In the genomic region with DNA sequence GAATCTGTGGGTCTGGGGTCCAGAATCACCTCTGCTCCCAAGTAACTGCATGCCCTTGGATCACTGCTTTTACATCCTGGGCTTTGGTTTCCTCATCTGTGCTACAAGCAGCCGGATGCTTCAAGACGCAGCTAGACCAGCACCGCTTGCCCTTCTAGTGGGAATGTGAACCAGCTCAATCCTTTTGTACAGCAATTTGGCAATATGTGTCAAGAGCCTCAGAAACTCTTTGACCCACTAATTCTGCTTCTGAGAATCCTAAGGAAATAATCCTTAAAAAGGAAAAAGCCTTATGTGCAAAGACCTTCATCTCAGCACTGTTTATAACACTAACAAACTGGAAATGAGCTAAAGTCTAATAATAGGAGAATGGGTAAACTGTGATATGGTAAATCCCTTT, we compare ENCODE assay signal across 21 cellular contexts. TPM values are rescaled to one million over a fixed set of nuclear protein-coding genes. Genes with fewer than 3 reads are reported as not detected.
DNase-seq lines count a peak whose midpoint lies in the region; ATAC-seq, FAIRE-seq and TF ChIP-seq lines count a peak whose summit lies in the region.
"Had no signal": no experiment of that assay in that cellular context is flagged by ENCODE, and none has a peak within 500 bp of the region (broad histone marks: within the 10 kb centered on the region; RNA-seq: fewer than 3 reads in every experiment).

No MANE protein-coding gene starts in this region.

- CTCF ChIA-PET in activated CD4-positive, alpha-beta T cell treated with anti-CD3 and anti-CD28 coated beads for 36 hours (lab: Charles Lee) = no interaction called here
- CTCF ChIA-PET in CD4-positive, alpha-beta memory T cell (lab: Charles Lee; ENCODE audit: partially characterized antibody) = no interaction called here

- no peak overlapping the region for H3K4me3 Mint-ChIP-seq in activated CD4-positive, alpha-beta T cell treated with anti-CD3 and anti-CD28 coated beads for 36 hours
- no peak overlapping the region for H3K4me3 Mint-ChIP-seq in CD4-positive, alpha-beta memory T cell
- H3K4me3 Mint-ChIP-seq: CD4-positive, CD25-positive, alpha-beta regulatory T cell; H9 had no signal

- no peaks in the 10 kb centered on the region for H3K36me3 Mint-ChIP-seq in activated CD4-positive, alpha-beta T cell treated with anti-CD3 and anti-CD28 coated beads for 36 hours (ENCODE audit: low read depth)
- no peaks in the 10 kb centered on the region for H3K36me3 Mint-ChIP-seq in CD4-positive, alpha-beta memory T cell
- H3K36me3 Mint-ChIP-seq: CD4-positive, CD25-positive, alpha-beta regulatory T cell had no signal

- peak; percentile 75 for TF ChIP-seq EP300 in stomach (IDR thresholded peaks at IDR 0.05)

- peaks cover 11 to 96% (median 54%) of the 10 kb centered on the region in 9 donors for H3K4me1 ChIP-seq in heart right ventricle
- H3K4me1 ChIP-seq in kidney (ENCODE audit: control insufficient read depth in 1 of 2, insufficient read depth in 1 of 2, low read depth in 1 of 2, low read length in 2 of 2) = peaks cover 0 to 19% of the 10 kb centered on the region in 2 donors
- peaks cover 2 to 61% (median 30%) of the 10 kb centered on the region in 4 donors for H3K4me1 ChIP-seq in stomach
- no peaks in the 10 kb centered on the region for H3K4me1 ChIP-seq in CD4-positive, alpha-beta memory T cell (ENCODE audit: insufficient read depth, low read length)
- H3K4me1 ChIP-seq: BE2C had no signal

- no peaks in the 10 kb centered on the region for H3K4me1 Mint-ChIP-seq in activated CD4-positive, alpha-beta T cell treated with anti-CD3 and anti-CD28 coated beads for 36 hours
- H3K4me1 Mint-ChIP-seq in CD4-positive, alpha-beta memory T cell = no peaks in the 10 kb centered on the region
- H3K4me1 Mint-ChIP-seq: CD4-positive, CD25-positive, alpha-beta regulatory T cell had no signal

- H3K9ac ChIP-seq in kidney (ENCODE audit: low read length in 2 of 2) = no peak overlapping the region
- H3K9ac ChIP-seq: KMS-11 had no signal

- ATAC-seq in heart right ventricle = no peak
- no peak for ATAC-seq in Right ventricle myocardium superior (ENCODE audit: poor library complexity)
- ATAC-seq in activated CD4-positive, alpha-beta T cell treated with anti-CD3 and anti-CD28 coated beads for 36 hours = no peak
- no peak for ATAC-seq in HG02588 (IDR thresholded peaks at IDR 0.05; ENCODE audit: unreplicated experiment)

- no peak overlapping the region for H3K27ac Mint-ChIP-seq in activated CD4-positive, alpha-beta T cell treated with anti-CD3 and anti-CD28 coated beads for 36 hours
- no peak overlapping the region for H3K27ac Mint-ChIP-seq in CD4-positive, alpha-beta memory T cell
- H3K27ac Mint-ChIP-seq: CD4-positive, CD25-positive, alpha-beta regulatory T cell; H9 had no signal

- intact Hi-C loops in heart right ventricle (cut with DNase I) (no loop called here), Right ventricle myocardium superior (cut with DNase I) (loop anchor here (10.0 kb wide), 1 partner anchor 65 kb away; no protein-coding TSS in a partner anchor), kidney (cut with DNase I) (no loop called here), stomach (cut with DNase I; ENCODE audit: low total_unique reads) (no loop called here)
- intact Hi-C loops in activated CD4-positive, alpha-beta T cell treated with anti-CD3 and anti-CD28 coated beads for 36 hours (cut with DNase I, micrococcal nuclease) = no loop called here
- intact Hi-C loops in CD4-positive, alpha-beta memory T cell (cut with micrococcal nuclease) = no loop called here

- H3K27me3 Mint-ChIP-seq in activated CD4-positive, alpha-beta T cell treated with anti-CD3 and anti-CD28 coated beads for 36 hours = peaks cover 6% of the 10 kb centered on the region
- H3K27me3 Mint-ChIP-seq in CD4-positive, alpha-beta memory T cell = peaks cover 7% of the 10 kb centered on the region in 2 donors

- TF ChIP-seq POLR2A in stomach (IDR thresholded peaks at IDR 0.05) = no peak

- H3K36me3 ChIP-seq in heart right ventricle = no peaks in the 10 kb centered on the region
- H3K36me3 ChIP-seq in kidney (ENCODE audit: control insufficient read depth in 1 of 2, insufficient read depth in 2 of 2, low read length in 2 of 2) = no peaks in the 10 kb centered on the region
- H3K36me3 ChIP-seq in stomach = no peaks in the 10 kb centered on the region
- no peaks in the 10 kb centered on the region for H3K36me3 ChIP-seq in CD4-positive, alpha-beta memory T cell (ENCODE audit: insufficient read depth, low read length)
- H3K36me3 ChIP-seq: BE2C had no signal

- H3K9me3 ChIP-seq in heart right ventricle = no peaks in the 10 kb centered on the region
- H3K9me3 ChIP-seq in kidney (ENCODE audit: control insufficient read depth in 1 of 2, low read length in 2 of 2) = no peaks in the 10 kb centered on the region
- H3K9me3 ChIP-seq in stomach = no peaks in the 10 kb centered on the region
- no peaks in the 10 kb centered on the region for H3K9me3 ChIP-seq in CD4-positive, alpha-beta memory T cell (ENCODE audit: control insufficient read depth in 1 of 2, low read length in 2 of 2)
- H3K9me3 ChIP-seq: BE2C, Caco-2 had no signal

- TF ChIP-seq CTCF in heart right ventricle (IDR thresholded peaks at IDR 0.05) = no peak
- TF ChIP-seq CTCF in kidney (IDR thresholded peaks at IDR 0.05; ENCODE audit: borderline replicate concordance, extremely low read depth, insufficient read depth) = no peak
- no peak for TF ChIP-seq CTCF in stomach (IDR thresholded peaks at IDR 0.05)

- H3K4me3 ChIP-seq in heart right ventricle = peak overlapping the region in 1 of 10 donors; percentile 5
- no peak overlapping the region for H3K4me3 ChIP-seq in kidney (ENCODE audit: low read length in 2 of 2)
- no peak overlapping the region for H3K4me3 ChIP-seq in stomach
- no peak overlapping the region for H3K4me3 ChIP-seq in CD4-positive, alpha-beta memory T cell (ENCODE audit: low read length in 2 of 2)

- H3K27ac ChIP-seq in heart right ventricle (peak overlapping the region; percentile 43 to 94 (median 86)), kidney (ENCODE audit: low read depth in 2 of 2, low read length in 2 of 2) (no peak overlapping the region), stomach (peak overlapping the region in 4 of 5 donors; percentile 67 to 89 (median 76))
- H3K27ac ChIP-seq in CD4-positive, alpha-beta memory T cell (ENCODE audit: low read depth, low read length) = no peak overlapping the region
- H3K27ac ChIP-seq: KMS-11 had no signal

- H3K9me3 Mint-ChIP-seq in activated CD4-positive, alpha-beta T cell treated with anti-CD3 and anti-CD28 coated beads for 36 hours (ENCODE audit: low read depth) = no peaks in the 10 kb centered on the region
- peaks cover 0 to 1% (median 0%) of the 10 kb centered on the region in 8 donors for H3K9me3 Mint-ChIP-seq in CD4-positive, alpha-beta memory T cell
- H3K9me3 Mint-ChIP-seq: H9 had no signal

- no peak for DNase-seq in heart right ventricle
- DNase-seq in Right ventricle myocardium superior = no peak
- DNase-seq in kidney = peak; percentile 26
- no peak for DNase-seq in stomach
- DNase-seq in activated CD4-positive, alpha-beta T cell treated with anti-CD3 and anti-CD28 coated beads for 36 hours = no peak
- no peak for DNase-seq in AML-193 (lab: John Stamatoyannopoulos, UW)
- no peak for DNase-seq in CD4-positive, alpha-beta memory T cell
- DNase-seq: BE2C; Caco-2; CD4-positive, CD25-positive, alpha-beta regulatory T cell; DMS153; GDM1; H9; NCI-H1417 treated with DMSO at 0.1 percent for 48 hours; NCI-H187 treated with DMSO at 0.1 percent for 48 hours; NCI-H2227 treated with DMSO at 0.1 percent for 48 hours; NCI-H524; RPMI8226 had no signal

- FAIRE-seq in kidney (lab: Jason Lieb, UNC) = no peak

- POLR2A ChIA-PET in activated CD4-positive, alpha-beta T cell treated with anti-CD3 and anti-CD28 coated beads for 36 hours (lab: Charles Lee) = no interaction called here
- POLR2A ChIA-PET in CD4-positive, alpha-beta memory T cell (lab: Charles Lee; ENCODE audit: partially characterized antibody) = no interaction called here

- WGBS in heart right ventricle, 2 donors = 82 to 86% methylated on average over 3 of the region's 3 CpGs
- 63 to 95% (median 86%) methylated on average over 3 of the region's 3 CpGs for WGBS in stomach, 5 donors

- H3K27me3 ChIP-seq in heart right ventricle (no peaks in the 10 kb centered on the region), stomach (peaks cover 0 to 5% (median 0%) of the 10 kb centered on the region in 3 donors)
- no peaks in the 10 kb centered on the region for H3K27me3 ChIP-seq in CD4-positive, alpha-beta memory T cell (ENCODE audit: insufficient read depth, low read length)

RNA-seq across cellular contexts. Expression of a gene that starts 48.7 kb away (rescaled TPM):
- total RNA-seq in heart right ventricle (100 to 1,000 TPM; 117 to 245 (median 206) TPM), Right ventricle myocardium superior (225 TPM), kidney (33.6 TPM), stomach (10 to 100 TPM in 4 of 5 donors, 1 to 10 TPM in 1; 6.1 to 79.9 (median 28.3) TPM)
- polyA plus RNA-seq in heart right ventricle (10 to 100 TPM; 37.2 to 85.2 TPM), kidney (ENCODE audit: insufficient read depth, low read depth, low replicate concordance) (7.1 TPM), stomach (10 to 100 TPM in 1 of 3 donors, 1 to 10 TPM in 2; 1.8 to 13.1 (median 2.7) TPM)
- not detected for total RNA-seq in activated CD4-positive, alpha-beta T cell treated with anti-CD3 and anti-CD28 coated beads for 36 hours
- total RNA-seq in CD4-positive, alpha-beta memory T cell = not detected
- polyA plus RNA-seq in CD4-positive, alpha-beta memory T cell = under 1 TPM in 1 of 2 donors, not detected in 1; 0.11 TPM
- total RNA-seq: CD4-positive, CD25-positive, alpha-beta regulatory T cell; M059J had no signal

Comparison
In these comparisons a context has a peak if more than half of its experiments do, and no peak if none do; other contexts are left out.
1. H3K27ac ChIP-seq: peak in heart right ventricle (10 of 10) and stomach (4 of 5); none in kidney (0 of 2) and CD4-positive, alpha-beta memory T cell (single experiment).
2. RNA of a gene that starts 48.7 kb away (total RNA-seq): 225 TPM in Right ventricle myocardium superior (single experiment), 117 to 245 TPM in heart right ventricle, 33.6 TPM in kidney (single experiment) and 6.1 to 79.9 TPM in stomach; not detected in activated CD4-positive, alpha-beta T cell treated with anti-CD3 and anti-CD28 coated beads for 36 hours and not detected in CD4-positive, alpha-beta memory T cell; every median in the first group is over 4 times any median in the second.